ENCODE assay signal across 9 cellular contexts in genomic region chr12:71947645-71948105, GRCh38. TPM values are rescaled to one million over a fixed set of nuclear protein-coding genes. Genes with fewer than 3 reads are reported as not detected.
DNase-seq lines count a peak whose midpoint lies in the region; ATAC-seq and TF ChIP-seq lines count a peak whose summit lies in the region.
"Had no signal": no experiment of that assay in that cellular context is flagged by ENCODE, and none has a peak within 500 bp of the region (broad histone marks: within the 10 kb centered on the region; RNA-seq: fewer than 3 reads in every experiment).

No MANE protein-coding gene starts in this region.

- intact Hi-C loops in spleen (cut with DNase I; ENCODE audit: low total_unique reads), result no loop called here

- H3K27ac ChIP-seq in spleen, result no peak overlapping the region

- no peak for TF ChIP-seq CTCF in choroid plexus epithelial cell (conservative IDR thresholded peaks at IDR 0.05; ENCODE audit: low read depth, low read length)
- TF ChIP-seq CTCF in spleen (IDR thresholded peaks at IDR 0.05 in 8 of 11, conservative IDR thresholded peaks at IDR 0.05 in 3 of 11), result no peak

- H3K27me3 ChIP-seq in spleen (replicated peaks in 1 of 7), result peaks cover 0 to 35% (median 6%) of the 10 kb centered on the region in 7 donors

- ATAC-seq in HG03280 (IDR thresholded peaks at IDR 0.05; ENCODE audit: unreplicated experiment), result no peak

- no peak overlapping the region for H3K4me3 ChIP-seq in choroid plexus epithelial cell (ENCODE audit: low read depth, low read length)
- H3K4me3 ChIP-seq in spleen, result no peak overlapping the region

- TF ChIP-seq POLR2A in spleen (IDR thresholded peaks at IDR 0.05), result no peak

- 22 to 38% (median 25%) methylated on average over 9 of the region's 9 CpGs for WGBS in spleen, 5 donors

- H3K36me3 ChIP-seq in spleen, result no peaks in the 10 kb centered on the region

- DNase-seq in ELR (ENCODE audit: low read depth) (peak; percentile 63), NCI-H2171 treated with DMSO at 0.1 percent for 48 hours (lab: John Stamatoyannopoulos, UW) (peak; percentile 99), choroid plexus epithelial cell (ENCODE audit: low read depth) (peak; percentile 3), midbrain (lab: John Stamatoyannopoulos, UW) (peak; percentile 7), spleen (no peak)
- DNase-seq in activated CD4-positive, CD25-positive, alpha-beta regulatory T cell treated with anti-CD3 and anti-CD28 coated beads, Interleukin-2, amount 50 U/mL, for 72 hours, result no peak
- no peak for DNase-seq in NK-92 treated with Interleukin-12 subunit alpha and Interleukin-12 subunit beta, amount 100 ng/mL, for 24 hours (lab: John Stamatoyannopoulos, UW)

- no peaks in the 10 kb centered on the region for H3K4me1 ChIP-seq in spleen

- no peaks in the 10 kb centered on the region for H3K9me3 ChIP-seq in spleen

RNA-seq across cellular contexts. Expression of gene TPH2, which starts 9.0 kb away (rescaled TPM):
- 1 to 10 TPM in 4 of 7 donors, under 1 TPM in 1, not detected in 2; 0.42 to 7.2 (median 1.5) TPM for total RNA-seq in spleen
- under 1 TPM in 1 of 3 donors, not detected in 2; 0.06 TPM for polyA plus RNA-seq in spleen
- total RNA-seq: mononuclear cell had no signal

Comparison
In these comparisons a context has a peak if more than half of its experiments do, and no peak if none do; other contexts are left out.
1. DNase-seq: peak in ELR (single experiment), NCI-H2171 treated with DMSO at 0.1 percent for 48 hours (single experiment), choroid plexus epithelial cell (single experiment) and midbrain (single experiment); none in activated CD4-positive, CD25-positive, alpha-beta regulatory T cell treated with anti-CD3 and anti-CD28 coated beads, Interleukin-2, amount 50 U/mL, for 72 hours (single experiment), NK-92 treated with Interleukin-12 subunit alpha and Interleukin-12 subunit beta, amount 100 ng/mL, for 24 hours (single experiment) and spleen (single experiment).